Comparison of ENCODE assay signal across 1 cellular context in the genomic region with DNA sequence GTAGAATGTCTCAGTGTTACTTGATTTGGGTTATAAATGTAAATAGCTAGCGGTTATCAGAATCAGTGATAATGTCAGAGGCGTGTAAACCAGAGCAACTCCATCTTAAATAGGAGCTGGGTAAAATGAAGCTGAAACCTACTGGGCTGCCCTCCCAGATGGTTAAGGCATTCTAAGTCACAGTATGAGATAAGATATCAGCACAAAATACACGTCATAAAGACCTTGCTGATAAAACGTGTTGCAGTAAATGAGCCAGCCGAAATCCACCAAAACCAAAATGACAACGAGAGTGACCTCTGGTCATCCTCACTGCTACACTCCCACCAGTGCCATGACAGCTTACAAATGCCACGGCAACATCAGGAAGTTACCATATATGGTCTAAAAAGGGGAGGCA.
TF ChIP-seq lines count a peak whose summit lies in the region.

No MANE protein-coding gene starts in this region.

TF ChIP-seq in HepG2, 621 proteins besides CTCF, POLR2A, EP300 and RAD21:
- TF ChIP-seq CREB1 (IDR thresholded peaks at IDR 0.05), result 0 out of 2 replicates have a peak, but pooled peaks have one; percentile 34
- TF ChIP-seq CREB1 (CRISPR knock-in tag; IDR thresholded peaks at IDR 0.05), result no peak
- no peak for TF ChIP-seq ARNT (IDR thresholded peaks at IDR 0.05)
